8 cellular contexts compared by ENCODE assay signal in the genomic region with DNA sequence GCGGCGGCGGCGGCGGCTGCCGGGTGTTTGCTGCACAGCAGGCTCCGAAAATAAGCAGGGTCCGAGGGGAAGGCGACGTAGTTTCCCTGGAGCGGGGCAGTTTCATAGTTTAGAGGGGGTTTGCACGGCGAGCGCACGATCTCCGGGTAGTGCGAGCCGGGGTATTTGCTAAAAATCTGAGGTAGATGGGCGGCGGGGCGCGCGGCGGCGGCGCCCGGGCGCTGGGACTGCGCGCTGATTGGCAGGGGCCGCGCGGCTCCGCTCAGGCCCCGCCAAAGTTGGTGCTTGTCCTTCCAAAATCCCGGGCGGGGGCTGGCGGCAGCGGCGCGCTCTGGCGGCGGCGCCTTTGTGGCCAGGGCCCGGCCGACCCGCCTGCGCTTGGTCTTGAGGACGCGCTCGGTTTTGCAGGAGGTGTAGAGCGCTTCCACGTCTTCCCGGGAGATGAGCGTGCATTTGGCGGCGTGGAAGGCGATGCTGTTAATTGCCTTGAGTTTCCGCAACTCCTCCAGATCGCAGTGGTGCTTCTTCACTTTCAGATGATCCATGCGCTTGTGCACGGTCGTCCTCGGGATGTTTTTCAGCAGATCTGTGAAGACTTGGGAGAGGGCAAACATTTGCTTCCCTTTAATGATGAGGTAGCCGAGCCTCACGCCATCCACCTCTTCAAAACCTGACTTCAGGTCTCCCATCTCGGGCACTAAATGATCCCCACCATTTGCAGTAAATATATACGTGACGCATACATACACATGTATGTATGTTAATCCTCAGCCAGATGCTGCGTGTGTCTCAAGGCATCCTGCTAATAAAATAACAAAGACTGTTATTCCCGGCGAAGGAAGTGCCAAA. TPM values are rescaled to one million over a fixed set of nuclear protein-coding genes. Genes with fewer than 3 reads are reported as not detected.
DNase-seq lines count a peak whose midpoint lies in the region; ATAC-seq and TF ChIP-seq lines count a peak whose summit lies in the region.

No MANE protein-coding gene starts in this region.

- peak overlapping the region; percentile 77 for H3K14ac ChIP-seq in IMR-90 (replicated peaks; ENCODE audit: low read depth, low read length)

- H3K9me1 ChIP-seq in IMR-90 (ENCODE audit: insufficient read depth, low read length): no peaks in the 10 kb centered on the region

- peak; percentile 22 for DNase-seq in NCI-H345 (lab: John Stamatoyannopoulos, UW)
- DNase-seq in NCI-H345 treated with DMSO at 0.1 percent for 48 hours (lab: John Stamatoyannopoulos, UW; ENCODE audit: unreplicated experiment): no peak
- DNase-seq in IMR-90: peak; percentile 59
- DNase-seq in activated CD8-positive, alpha-beta T cell treated with anti-CD3 and anti-CD28 coated beads for 36 hours: peak; percentile 31
- peak in 1 of 2 donors; percentile 82 for DNase-seq in foreskin fibroblast
- peak; percentile 86 for DNase-seq in neural progenitor cell (ENCODE audit: low spot score)
- no peak for DNase-seq in NCI-H2029 (lab: John Stamatoyannopoulos, UW)

- intact Hi-C loops in IMR-90 (cut with micrococcal nuclease): loop anchor here (2.0 to 5.0 kb wide), 2 partner anchors 21 to 215 kb away; no protein-coding TSS in a partner anchor
- intact Hi-C loops in activated CD8-positive, alpha-beta T cell treated with anti-CD3 and anti-CD28 coated beads for 36 hours (cut with micrococcal nuclease): no loop called here

- POLR2A ChIA-PET in IMR-90 (lab: Charles Lee; ENCODE audit: unreplicated experiment): no interaction called here
- POLR2A ChIA-PET in activated CD8-positive, alpha-beta T cell treated with anti-CD3 and anti-CD28 coated beads for 36 hours (lab: Charles Lee): interaction anchor here (1.2 kb wide), 1 partner anchor 9 kb away, joined by 4 read pairs; no protein-coding TSS in a partner anchor

- peak overlapping the region; percentile 18; the same call in 1 of the 2 replicates for H3K18ac ChIP-seq in IMR-90 (ENCODE audit: low read depth, low read length)

- CTCF ChIA-PET in IMR-90 (lab: Yijun Ruan, JAX): interaction anchor here (1.0 to 1.5 kb wide), 3 partner anchors 15 to 164 kb away, joined by 3 to 5 read pairs (median 3); no protein-coding TSS in a partner anchor
- CTCF ChIA-PET in activated CD8-positive, alpha-beta T cell treated with anti-CD3 and anti-CD28 coated beads for 36 hours (lab: Charles Lee): interaction anchor here (1.5 to 3.3 kb wide), 3 partner anchors 10 to 21 kb away, joined by 6 to 23 read pairs (median 20); no protein-coding TSS in a partner anchor

- H2BK20ac ChIP-seq in IMR-90 (ENCODE audit: low read depth, low read length): no peak overlapping the region

- peak; percentile 56 for ATAC-seq in GM21529 (IDR thresholded peaks at IDR 0.05; ENCODE audit: unreplicated experiment)
- peak; percentile 64 for ATAC-seq in IMR-90 (ENCODE audit: low read depth)
- peak; percentile 42 for ATAC-seq in activated CD8-positive, alpha-beta T cell treated with anti-CD3 and anti-CD28 coated beads for 36 hours

- H3K27me3 ChIP-seq in IMR-90 (ENCODE audit: control insufficient read depth, insufficient read depth, low read length): no peaks in the 10 kb centered on the region
- H3K27me3 ChIP-seq in neural progenitor cell: no peaks in the 10 kb centered on the region

- whole genome bisulfite sequencing in IMR-90 (ENCODE audit: extremely low coverage in 2 of 2, insufficient read length in 1 of 2), 2 experiments: 1% methylated on average over 35 of the region's 72 CpGs; no CpG with 5 or more reads in 1 of the 2 experiments

- H3K9me3 Mint-ChIP-seq in activated CD8-positive, alpha-beta T cell treated with anti-CD3 and anti-CD28 coated beads for 36 hours: no peaks in the 10 kb centered on the region
- peaks cover 2% of the 10 kb centered on the region for H3K9me3 Mint-ChIP-seq in neural progenitor cell

- no peaks in the 10 kb centered on the region for H3K36me3 Mint-ChIP-seq in activated CD8-positive, alpha-beta T cell treated with anti-CD3 and anti-CD28 coated beads for 36 hours (ENCODE audit: low read depth)
- H3K36me3 Mint-ChIP-seq in neural progenitor cell: peaks cover 37% of the 10 kb centered on the region

- H2BK15ac ChIP-seq in IMR-90 (ENCODE audit: low read depth, low read length): no peak overlapping the region

- H3K9me3 ChIP-seq in IMR-90 (ENCODE audit: control insufficient read depth, insufficient read depth, low read length): no peaks in the 10 kb centered on the region
- H3K9me3 ChIP-seq in neural progenitor cell (ENCODE audit: low read depth): no peaks in the 10 kb centered on the region

- peak overlapping the region; percentile 9 for H2BK5ac ChIP-seq in IMR-90 (ENCODE audit: low read depth, low read length, poor library complexity, severe bottlenecking)

- H3K4me3 ChIP-seq in IMR-90 (ENCODE audit: insufficient read depth, low read depth, low read length): peak overlapping the region; percentile 95
- H3K4me3 ChIP-seq in foreskin fibroblast (ENCODE audit: low read depth in 1 of 2, low read length in 2 of 2): peak overlapping the region; percentile 60 to 84
- H3K4me3 ChIP-seq in neural progenitor cell: peak overlapping the region; percentile 99

- H3F3A ChIP-seq in neural progenitor cell (ENCODE audit: low read depth): peaks cover 86% of the 10 kb centered on the region

- H2AFZ ChIP-seq in IMR-90 (replicated peaks; ENCODE audit: low read length, poor library complexity) (peak overlapping the region; percentile 95), neural progenitor cell (replicated peaks) (no peak overlapping the region)

- peaks cover 0 to 3% of the 10 kb centered on the region in 2 experiments; a peak in 1 of 4 replicates for H3K79me1 ChIP-seq in IMR-90 (ENCODE audit: low read depth in 1 of 2, low read length in 2 of 2)

- peaks cover 34% of the 10 kb centered on the region for H3K4me1 Mint-ChIP-seq in activated CD8-positive, alpha-beta T cell treated with anti-CD3 and anti-CD28 coated beads for 36 hours (ENCODE audit: low read depth)
- H3K4me1 Mint-ChIP-seq in neural progenitor cell: peaks cover 39% of the 10 kb centered on the region

- no peak overlapping the region for H3K27ac Mint-ChIP-seq in activated CD8-positive, alpha-beta T cell treated with anti-CD3 and anti-CD28 coated beads for 36 hours
- peak overlapping the region; percentile 99 for H3K27ac Mint-ChIP-seq in neural progenitor cell

- no peak for TF ChIP-seq RAD21 in IMR-90 (IDR thresholded peaks at IDR 0.05; ENCODE audit: low read length)

- H4K5ac ChIP-seq in IMR-90 (ENCODE audit: low read depth, low read length): peak overlapping the region; percentile 3; the same call in 1 of the 2 replicates

- H3K4me2 ChIP-seq in IMR-90 (ENCODE audit: low read depth, low read length) (peak overlapping the region; percentile 99), neural progenitor cell (peak overlapping the region; percentile 83)

- H3K4ac ChIP-seq in IMR-90 (ENCODE audit: low read depth, low read length): peak overlapping the region; percentile 26; the same call in 1 of the 2 replicates

- peaks cover 100% of the 10 kb centered on the region for H3K79me2 ChIP-seq in neural progenitor cell (ENCODE audit: low read depth)

- H2BK120ac ChIP-seq in IMR-90 (ENCODE audit: low read depth, low read length): peak overlapping the region; percentile 26; the same call in 1 of the 2 replicates

- dilution Hi-C loops in IMR-90 (cut with HindIII; ENCODE audit: low sequenced_read_pairs, unreplicated experiment): no loop called here

- peak overlapping the region; percentile 83 for H3K27ac ChIP-seq in IMR-90 (ENCODE audit: insufficient read depth, low read length)
- peak overlapping the region; percentile 93 for H3K27ac ChIP-seq in neural progenitor cell

- no peaks in the 10 kb centered on the region for H3K36me3 ChIP-seq in IMR-90 (ENCODE audit: control insufficient read depth, insufficient read depth, low read length)
- peaks cover 32% of the 10 kb centered on the region for H3K36me3 ChIP-seq in neural progenitor cell

- H2AK5ac ChIP-seq in IMR-90 (ENCODE audit: low read depth, low read length): no peak overlapping the region

- H4K8ac ChIP-seq in IMR-90 (ENCODE audit: low read depth in 2 of 2, low read length in 2 of 2): no peak overlapping the region

- in situ Hi-C loops in IMR-90 (cut with MboI; ENCODE audit: low sequenced_read_pairs): loop anchor here (25.0 kb wide), 3 partner anchors 795 to 1095 kb away; a partner anchor contains a TSS

- TF ChIP-seq CTCF in IMR-90 (conservative IDR thresholded peaks at IDR 0.05; ENCODE audit: low read depth, low read length) (no peak), foreskin fibroblast (IDR thresholded peaks at IDR 0.05; ENCODE audit: low read depth, low read length) (no peak), neural progenitor cell (IDR thresholded peaks at IDR 0.05) (no peak)
- TF ChIP-seq CTCF in activated CD8-positive, alpha-beta T cell treated with anti-CD3 and anti-CD28 coated beads for 36 hours (IDR thresholded peaks at IDR 0.05): no peak

- H3K4me3 Mint-ChIP-seq in activated CD8-positive, alpha-beta T cell treated with anti-CD3 and anti-CD28 coated beads for 36 hours: peak overlapping the region; percentile 80
- H3K4me3 Mint-ChIP-seq in neural progenitor cell: peak overlapping the region; percentile 99

- H2AK9ac ChIP-seq in IMR-90 (replicated peaks; ENCODE audit: low read depth, low read length, poor library complexity): no peak overlapping the region

- no TSS peak for BruUV-seq in IMR-90 (replicated peaks; lab: Mats Ljungman, UMichigan)

- H3K27me3 Mint-ChIP-seq in activated CD8-positive, alpha-beta T cell treated with anti-CD3 and anti-CD28 coated beads for 36 hours: peaks cover 71% of the 10 kb centered on the region
- H3K27me3 Mint-ChIP-seq in neural progenitor cell (ENCODE audit: insufficient read depth, low read depth): peaks cover 7% of the 10 kb centered on the region

- peak overlapping the region; percentile 43 for H3K56ac ChIP-seq in IMR-90 (ENCODE audit: extremely low read depth, insufficient read depth, low read length)

- H3K9ac ChIP-seq in IMR-90 (ENCODE audit: low read depth, low read length) (peak overlapping the region; percentile 89), neural progenitor cell (peak overlapping the region; percentile 15)

- H3K4me1 ChIP-seq in IMR-90 (ENCODE audit: control insufficient read depth, insufficient read depth, low read length): peaks cover 2% of the 10 kb centered on the region; the same call in 1 of the 2 replicates
- peaks cover 32% of the 10 kb centered on the region for H3K4me1 ChIP-seq in neural progenitor cell

- H4K91ac ChIP-seq in IMR-90 (ENCODE audit: insufficient read depth, low read depth, low read length): 0 out of 2 replicates have a peak overlapping the region, but pooled peaks have one; percentile 8

- H3K23ac ChIP-seq in IMR-90 (ENCODE audit: low read depth, low read length): peak overlapping the region; percentile 93

- H4K20me1 ChIP-seq in IMR-90 (ENCODE audit: insufficient read depth, low read length): no peaks in the 10 kb centered on the region
- H4K20me1 ChIP-seq in neural progenitor cell (ENCODE audit: low read depth): peaks cover 52% of the 10 kb centered on the region

- TF ChIP-seq POLR2A in IMR-90 (IDR thresholded peaks at IDR 0.05; ENCODE audit: low read depth, low read length): no peak

RNA-seq across cellular contexts. Expression of a gene that starts 8.1 kb away (rescaled TPM):
- total RNA-seq in IMR-90 (2012; rRNA removed) (0.56 and 0.72 TPM in 2 replicates), neural progenitor cell (ENCODE audit: low replicate concordance) (123 and 127 TPM in 2 replicates)
- polyA plus RNA-seq in IMR-90 (2012; rRNA removed): 0.24 and 0.36 TPM in 2 replicates
- 0.16 and 0.42 TPM in 2 replicates for polyA plus RNA-seq in IMR-90 (2012; cell fraction: cytosol; rRNA removed)
- 0.36 and 2.0 TPM in 2 replicates for polyA plus RNA-seq in IMR-90 (2012; cell fraction: nucleus; rRNA removed; ENCODE audit: low replicate concordance)
- total RNA-seq in activated CD8-positive, alpha-beta T cell treated with anti-CD3 and anti-CD28 coated beads for 36 hours: under 1 TPM; 0.11 to 0.36 TPM

RNA-seq across cellular contexts. Expression of a gene that starts 16.7 kb away (rescaled TPM):
- total RNA-seq in IMR-90 (2012; rRNA removed) (29.0 and 31.9 TPM in 2 replicates), neural progenitor cell (ENCODE audit: low replicate concordance) (55.7 and 61.3 TPM in 2 replicates)
- polyA plus RNA-seq in IMR-90 (2012; rRNA removed): 22.5 and 23.9 TPM in 2 replicates
- polyA plus RNA-seq in IMR-90 (2012; cell fraction: cytosol; rRNA removed): 7.2 and 17.6 TPM in 2 replicates
- polyA plus RNA-seq in IMR-90 (2012; cell fraction: nucleus; rRNA removed; ENCODE audit: low replicate concordance): 27.3 and 103 TPM in 2 replicates
- total RNA-seq in activated CD8-positive, alpha-beta T cell treated with anti-CD3 and anti-CD28 coated beads for 36 hours: 10 to 100 TPM; 33.9 to 36.4 TPM

Comparison
In these comparisons a context has a peak if more than half of its experiments do, and no peak if none do; other contexts are left out.
1. DNase-seq: peak in NCI-H345 (single experiment), IMR-90 (single experiment), activated CD8-positive, alpha-beta T cell treated with anti-CD3 and anti-CD28 coated beads for 36 hours (single experiment) and neural progenitor cell (single experiment); none in NCI-H345 treated with DMSO at 0.1 percent for 48 hours (single experiment) and NCI-H2029 (single experiment).
2. RNA of a gene that starts 8.1 kb away (total RNA-seq): 123 to 127 TPM in neural progenitor cell; 0.56 to 0.72 TPM in IMR-90 and 0.11 to 0.36 TPM in activated CD8-positive, alpha-beta T cell treated with anti-CD3 and anti-CD28 coated beads for 36 hours; every median in the first group is over 10 times any median in the second.
3. Peak in every context shown above with its lines, with median percentiles within 50 percentile points of each other: ATAC-seq and H3K4me3 ChIP-seq.